Comparison of ENCODE assay signal across 25 cellular contexts in genomic region chr14:44428239-44428924, GRCh38.
"Had no signal": no experiment of that assay in that cellular context is flagged by ENCODE, and none has a peak within 500 bp of the region (broad histone marks: within the 10 kb centered on the region; RNA-seq: fewer than 3 reads in every experiment).

No MANE protein-coding gene starts in this region.

- H3K27ac Mint-ChIP-seq: activated CD4-positive, alpha-beta memory T cell treated with anti-CD3 and anti-CD28 coated beads for 36 hours; activated CD4-positive, alpha-beta T cell treated with anti-CD3 and anti-CD28 coated beads, Interleukin-2, amount 10 ng/mL, durations not matched to agents 24 days and 14 days; activated naive CD4-positive, alpha-beta T cell treated with anti-CD3 and anti-CD28 coated beads, Interleukin-2, amount 10 ng/mL, durations not matched to agents 7 days and 5 days; activated naive CD8-positive, alpha-beta T cell treated with anti-CD3 and anti-CD28 coated beads, Interleukin-2, amount 10 ng/mL, durations not matched to agents 7 days and 5 days; activated T-helper 1 cell treated with anti-CD3 and anti-CD28 coated beads, Interleukin-12 subunit alpha, Interleukin-12 subunit beta, Interleukin-2, Interleukin-4 antibody, amounts not matched to agents 30 ng/mL and 10 ng/mL and 1 ng/mL, durations not matched to agents 14 hours and 24 hours and 36 hours; brain; natural killer cell had no signal

- H3K27ac ChIP-seq: ascending aorta, cardiac muscle cell, colonic mucosa, gastrocnemius medialis, transverse colon had no signal

- FAIRE-seq: islet of Langerhans had no signal

- H3K27me3 Mint-ChIP-seq: activated CD4-positive, alpha-beta memory T cell treated with anti-CD3 and anti-CD28 coated beads for 36 hours; activated CD4-positive, alpha-beta T cell treated with anti-CD3 and anti-CD28 coated beads, Interleukin-2, amount 10 ng/mL, durations not matched to agents 24 days and 14 days; activated naive CD4-positive, alpha-beta T cell treated with anti-CD3 and anti-CD28 coated beads, Interleukin-2, amount 10 ng/mL, durations not matched to agents 7 days and 5 days; activated naive CD8-positive, alpha-beta T cell treated with anti-CD3 and anti-CD28 coated beads, Interleukin-2, amount 10 ng/mL, durations not matched to agents 7 days and 5 days had no signal

- H3K4me3 ChIP-seq: ascending aorta, cardiac muscle cell, colonic mucosa, gastrocnemius medialis, transverse colon had no signal

- DNase-seq: activated CD4-positive, alpha-beta memory T cell treated with anti-CD3 and anti-CD28 coated beads for 36 hours; activated CD4-positive, alpha-beta T cell treated with anti-CD3 and anti-CD28 coated beads, Interleukin-2, amount 10 ng/mL, durations not matched to agents 24 days and 14 days; activated CD4-positive, CD25-positive, alpha-beta regulatory T cell treated with anti-CD3 and anti-CD28 coated beads, Interleukin-2, amount 50 U/mL, for 72 hours; activated CD8-positive, alpha-beta memory T cell treated with anti-CD3 and anti-CD28 coated beads, Interleukin-2, amount 50 U/mL, for 4 hours; activated effector memory CD4-positive, alpha-beta T cell treated with anti-CD3 and anti-CD28 coated beads, Interleukin-2, amount 50 U/mL, for 16 hours; activated naive CD4-positive, alpha-beta T cell treated with anti-CD3 and anti-CD28 coated beads, Interleukin-2, amount 10 ng/mL, durations not matched to agents 7 days and 5 days; activated naive CD8-positive, alpha-beta T cell treated with anti-CD3 and anti-CD28 coated beads, Interleukin-2, amount 10 ng/mL, durations not matched to agents 7 days and 5 days; activated T-cell treated with anti-CD3 and anti-CD28 coated beads, Interleukin-2, amount 50 U/mL, for 1 hour; cerebellar nuclear complex; colonic mucosa; effector CD8-positive, alpha-beta T cell; gastrocnemius medialis; glutamatergic neuron; midbrain; natural killer cell; posterior cingulate gyrus; right cardiac atrium; stimulated activated CD4-positive, alpha-beta T cell treated with anti-CD3 and anti-CD28 coated beads, Interleukin-2, amount 100 ng/mL, for 48 hours; stimulated activated naive CD4-positive, alpha-beta T cell treated with Interleukin-2 at 50 U/mL for 16 hours; transverse colon had no signal

- H3K4me1 ChIP-seq: ascending aorta, colonic mucosa, gastrocnemius medialis had no signal

- H3K4me1 Mint-ChIP-seq: activated CD4-positive, alpha-beta T cell treated with anti-CD3 and anti-CD28 coated beads, Interleukin-2, amount 10 ng/mL, durations not matched to agents 24 days and 14 days; activated naive CD4-positive, alpha-beta T cell treated with anti-CD3 and anti-CD28 coated beads, Interleukin-2, amount 10 ng/mL, durations not matched to agents 7 days and 5 days; activated naive CD8-positive, alpha-beta T cell treated with anti-CD3 and anti-CD28 coated beads, Interleukin-2, amount 10 ng/mL, durations not matched to agents 7 days and 5 days; brain; natural killer cell had no signal

- H3K27me3 ChIP-seq: ascending aorta, cardiac muscle cell, colonic mucosa, gastrocnemius medialis, transverse colon had no signal

- H3K4me3 Mint-ChIP-seq: activated CD4-positive, alpha-beta memory T cell treated with anti-CD3 and anti-CD28 coated beads for 36 hours; activated CD4-positive, alpha-beta T cell treated with anti-CD3 and anti-CD28 coated beads, Interleukin-2, amount 10 ng/mL, durations not matched to agents 24 days and 14 days; activated naive CD4-positive, alpha-beta T cell treated with anti-CD3 and anti-CD28 coated beads, Interleukin-2, amount 10 ng/mL, durations not matched to agents 7 days and 5 days; activated naive CD8-positive, alpha-beta T cell treated with anti-CD3 and anti-CD28 coated beads, Interleukin-2, amount 10 ng/mL, durations not matched to agents 7 days and 5 days; activated T-helper 1 cell treated with anti-CD3 and anti-CD28 coated beads, Interleukin-12 subunit alpha, Interleukin-12 subunit beta, Interleukin-2, Interleukin-4 antibody, amounts not matched to agents 30 ng/mL and 10 ng/mL and 1 ng/mL, durations not matched to agents 14 hours and 24 hours and 36 hours; brain; natural killer cell had no signal

- H3K36me3 ChIP-seq: ascending aorta, cardiac muscle cell, colonic mucosa, gastrocnemius medialis, transverse colon had no signal

- H3K9me3 ChIP-seq: ascending aorta, colonic mucosa, gastrocnemius medialis, transverse colon had no signal

- H3K36me3 Mint-ChIP-seq: activated CD4-positive, alpha-beta memory T cell treated with anti-CD3 and anti-CD28 coated beads for 36 hours; activated naive CD4-positive, alpha-beta T cell treated with anti-CD3 and anti-CD28 coated beads, Interleukin-2, amount 10 ng/mL, durations not matched to agents 7 days and 5 days; activated naive CD8-positive, alpha-beta T cell treated with anti-CD3 and anti-CD28 coated beads, Interleukin-2, amount 10 ng/mL, durations not matched to agents 7 days and 5 days; brain had no signal

- ATAC-seq: gastrocnemius medialis, natural killer cell, right cardiac atrium had no signal
